Comparison of ENCODE assay signal across 8 cellular contexts in the genomic region with DNA sequence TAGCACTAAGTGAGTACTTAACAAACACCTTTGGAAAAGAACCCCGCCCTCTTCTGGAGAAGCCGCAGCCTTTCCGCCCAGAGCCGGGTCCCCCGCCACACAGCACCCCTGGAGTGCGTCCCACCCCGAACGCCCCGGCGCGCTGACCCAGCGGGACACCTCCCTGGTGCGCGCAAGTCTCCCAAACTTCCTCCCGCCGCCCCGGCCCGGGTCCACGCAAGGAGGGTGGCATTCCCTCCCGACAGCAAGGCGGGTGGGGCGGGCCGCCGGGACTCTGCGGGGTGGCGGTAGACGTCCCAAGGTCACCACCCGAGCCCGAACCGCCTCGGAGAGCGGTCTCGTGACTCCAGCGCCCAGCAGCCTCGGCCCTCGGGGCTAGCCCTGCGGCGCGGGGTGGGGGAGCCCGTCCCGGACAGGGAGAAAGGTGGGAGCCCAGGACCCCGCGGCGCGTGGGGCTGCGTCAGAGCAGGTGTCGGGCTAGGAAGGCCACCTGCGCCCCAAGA. TPM values are rescaled to one million over a fixed set of nuclear protein-coding genes. Genes with fewer than 3 reads are reported as not detected.
DNase-seq lines count a peak whose midpoint lies in the region; ATAC-seq and TF ChIP-seq lines count a peak whose summit lies in the region.

No MANE protein-coding gene starts in this region.

- H3K9me3 Mint-ChIP-seq in CD4-positive, alpha-beta memory T cell, result no peaks in the 10 kb centered on the region
- H3K9me3 Mint-ChIP-seq in brain, result peaks cover 0 to 3% (median 0%) of the 10 kb centered on the region in 5 experiments

- POLR2A ChIA-PET in CD4-positive, alpha-beta memory T cell (lab: Charles Lee; ENCODE audit: partially characterized antibody), result interaction anchor here (1.0 to 2.2 kb wide), 6 partner anchors 9 to 199 kb away, joined by 3 to 14 read pairs (median 6); partner anchors contain the start of genes DDX18 and INSIG2

- H3K36me3 Mint-ChIP-seq in CD4-positive, alpha-beta memory T cell, result peaks cover 3 to 26% of the 10 kb centered on the region in 2 donors
- H3K36me3 Mint-ChIP-seq in brain, result peaks cover 8% of the 10 kb centered on the region

- peak overlapping the region; percentile 98 for H3K27ac ChIP-seq in CD4-positive, alpha-beta memory T cell (ENCODE audit: low read depth, low read length)
- H3K27ac ChIP-seq in iPS-18a (ENCODE audit: low read length), result no peak overlapping the region

- peak in 4 of 5 donors; percentile 22 to 43 (median 32) for DNase-seq in CD4-positive, alpha-beta memory T cell
- no peak for DNase-seq in skeletal muscle cell (ENCODE audit: low read depth)
- no peak for DNase-seq in DMS153 treated with DMSO at 0.1 percent for 48 hours (lab: John Stamatoyannopoulos, UW; ENCODE audit: unreplicated experiment)

- intact Hi-C loops in CD4-positive, alpha-beta memory T cell (cut with micrococcal nuclease), result no loop called here

- H3K4me3 Mint-ChIP-seq in CD4-positive, alpha-beta memory T cell, result peak overlapping the region; percentile 90 to 98 (median 94)
- H3K4me3 Mint-ChIP-seq in brain, result peak overlapping the region; percentile 87 to 98 (median 94)

- H3K4me1 Mint-ChIP-seq in CD4-positive, alpha-beta memory T cell, result peaks cover 26 to 47% (median 37%) of the 10 kb centered on the region in 4 donors
- H3K4me1 Mint-ChIP-seq in brain, result peaks cover 31% of the 10 kb centered on the region

- H3K9ac ChIP-seq in iPS-18a (ENCODE audit: low read length), result peak overlapping the region; percentile 59

- CTCF ChIA-PET in CD4-positive, alpha-beta memory T cell (lab: Charles Lee; ENCODE audit: partially characterized antibody), result interaction anchor here (2.5 to 3.3 kb wide), 3 partner anchors 9 to 200 kb away, joined by 25 to 58 read pairs (median 54); partner anchors contain the start of gene DDX18

- H3K36me3 ChIP-seq in CD4-positive, alpha-beta memory T cell (ENCODE audit: insufficient read depth, low read length), result peaks cover 4% of the 10 kb centered on the region
- H3K36me3 ChIP-seq in iPS-18a (ENCODE audit: control insufficient read depth, low read depth, low read length), result peaks cover 3% of the 10 kb centered on the region

- no peaks in the 10 kb centered on the region for H3K27me3 Mint-ChIP-seq in CD4-positive, alpha-beta memory T cell
- peaks cover 20% of the 10 kb centered on the region for H3K27me3 Mint-ChIP-seq in brain

- peaks cover 35% of the 10 kb centered on the region for H3K4me1 ChIP-seq in CD4-positive, alpha-beta memory T cell (ENCODE audit: insufficient read depth, low read length)
- H3K4me1 ChIP-seq in iPS-18a (ENCODE audit: control insufficient read depth, low read depth, low read length), result peaks cover 10% of the 10 kb centered on the region

- TF ChIP-seq CTCF in brain (conservative IDR thresholded peaks at IDR 0.05), result no peak

- ATAC-seq in GM19395 (IDR thresholded peaks at IDR 0.05; ENCODE audit: unreplicated experiment), result peak; percentile 39
- ATAC-seq in HG03378 (IDR thresholded peaks at IDR 0.05; ENCODE audit: unreplicated experiment), result peak; percentile 34
- ATAC-seq in SK-N-SH treated with all-trans-retinoic acid at 6 μM for 48 hours, result peak; percentile 58

- H3K9me3 ChIP-seq in CD4-positive, alpha-beta memory T cell (ENCODE audit: control insufficient read depth in 1 of 2, low read length in 2 of 2), result no peaks in the 10 kb centered on the region
- H3K9me3 ChIP-seq in iPS-18a (ENCODE audit: control insufficient read depth, low read depth, low read length), result no peaks in the 10 kb centered on the region

- H3K27ac Mint-ChIP-seq in CD4-positive, alpha-beta memory T cell, result peak overlapping the region; percentile 90 to 97 (median 93)
- H3K27ac Mint-ChIP-seq in brain, result peak overlapping the region; percentile 12 to 77 (median 73)

- H3K27me3 ChIP-seq in CD4-positive, alpha-beta memory T cell (ENCODE audit: insufficient read depth, low read length), result no peaks in the 10 kb centered on the region
- peaks cover 35% of the 10 kb centered on the region for H3K27me3 ChIP-seq in iPS-18a (ENCODE audit: control insufficient read depth, insufficient read depth, low read length)

- peak overlapping the region; percentile 57 to 68 for H3K4me3 ChIP-seq in CD4-positive, alpha-beta memory T cell (ENCODE audit: low read length in 2 of 2)
- H3K4me3 ChIP-seq in iPS-18a (ENCODE audit: low read length), result peak overlapping the region; percentile 97
- peak overlapping the region; percentile 99 for H3K4me3 ChIP-seq in skeletal muscle cell (ENCODE audit: low read depth, low read length)

TF ChIP-seq in SK-N-SH treated with all-trans-retinoic acid at 6 μM for 48 hours, 23 proteins besides CTCF, POLR2A, EP300 and RAD21 (continues in another document):
- no peak for TF ChIP-seq ARNTL (CRISPR knock-in tag; IDR thresholded peaks at IDR 0.05; ENCODE audit: borderline replicate concordance, low read depth)
- no peak for TF ChIP-seq ISL1 (CRISPR knock-in tag; IDR thresholded peaks at IDR 0.05)
- TF ChIP-seq, protein P1, sequence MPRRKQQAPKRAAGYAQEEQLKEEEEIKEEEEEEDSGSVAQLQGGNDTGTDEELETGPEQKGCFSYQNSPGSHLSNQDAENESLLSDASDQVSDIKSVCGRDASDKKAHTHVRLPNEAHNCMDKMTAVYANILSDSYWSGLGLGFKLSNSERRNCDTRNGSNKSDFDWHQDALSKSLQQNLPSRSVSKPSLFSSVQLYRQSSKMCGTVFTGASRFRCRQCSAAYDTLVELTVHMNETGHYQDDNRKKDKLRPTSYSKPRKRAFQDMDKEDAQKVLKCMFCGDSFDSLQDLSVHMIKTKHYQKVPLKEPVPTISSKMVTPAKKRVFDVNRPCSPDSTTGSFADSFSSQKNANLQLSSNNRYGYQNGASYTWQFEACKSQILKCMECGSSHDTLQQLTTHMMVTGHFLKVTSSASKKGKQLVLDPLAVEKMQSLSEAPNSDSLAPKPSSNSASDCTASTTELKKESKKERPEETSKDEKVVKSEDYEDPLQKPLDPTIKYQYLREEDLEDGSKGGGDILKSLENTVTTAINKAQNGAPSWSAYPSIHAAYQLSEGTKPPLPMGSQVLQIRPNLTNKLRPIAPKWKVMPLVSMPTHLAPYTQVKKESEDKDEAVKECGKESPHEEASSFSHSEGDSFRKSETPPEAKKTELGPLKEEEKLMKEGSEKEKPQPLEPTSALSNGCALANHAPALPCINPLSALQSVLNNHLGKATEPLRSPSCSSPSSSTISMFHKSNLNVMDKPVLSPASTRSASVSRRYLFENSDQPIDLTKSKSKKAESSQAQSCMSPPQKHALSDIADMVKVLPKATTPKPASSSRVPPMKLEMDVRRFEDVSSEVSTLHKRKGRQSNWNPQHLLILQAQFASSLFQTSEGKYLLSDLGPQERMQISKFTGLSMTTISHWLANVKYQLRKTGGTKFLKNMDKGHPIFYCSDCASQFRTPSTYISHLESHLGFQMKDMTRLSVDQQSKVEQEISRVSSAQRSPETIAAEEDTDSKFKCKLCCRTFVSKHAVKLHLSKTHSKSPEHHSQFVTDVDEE (CRISPR knock-in tag; IDR thresholded peaks at IDR 0.05), result no peak
- TF ChIP-seq CREB5 (CRISPR knock-in tag; IDR thresholded peaks at IDR 0.05; ENCODE audit: low read depth), result no peak
- TF ChIP-seq ZFP30 (CRISPR knock-in tag; IDR thresholded peaks at IDR 0.05), result no peak
- TF ChIP-seq ZNF8 (CRISPR knock-in tag; IDR thresholded peaks at IDR 0.05), result no peak
- TF ChIP-seq POU6F1 (CRISPR knock-in tag; IDR thresholded peaks at IDR 0.05; ENCODE audit: borderline replicate concordance, low read depth), result no peak
- TF ChIP-seq RARB (CRISPR knock-in tag; IDR thresholded peaks at IDR 0.05), result no peak
- TF ChIP-seq OSR1 (CRISPR knock-in tag; IDR thresholded peaks at IDR 0.05), result no peak
- TF ChIP-seq ESRRG (CRISPR knock-in tag; IDR thresholded peaks at IDR 0.05), result no peak
- TF ChIP-seq CSDC2 (CRISPR knock-in tag; IDR thresholded peaks at IDR 0.05), result no peak
- no peak for TF ChIP-seq TCF4 (CRISPR knock-in tag; IDR thresholded peaks at IDR 0.05; ENCODE audit: borderline replicate concordance)
- no peak for TF ChIP-seq ZNF70 (CRISPR knock-in tag; IDR thresholded peaks at IDR 0.05)
- no peak for TF ChIP-seq ZNF565 (CRISPR knock-in tag; conservative IDR thresholded peaks at IDR 0.05; ENCODE audit: low read depth)
- no peak for TF ChIP-seq SNAI2 (CRISPR knock-in tag; IDR thresholded peaks at IDR 0.05)
- TF ChIP-seq ZC3H10 (CRISPR knock-in tag; IDR thresholded peaks at IDR 0.05), result no peak

RNA-seq across cellular contexts. Expression of gene CCDC93, which starts 0.6 kb away (rescaled TPM):
- total RNA-seq in CD4-positive, alpha-beta memory T cell, result 10 to 100 TPM; 73.1 to 73.3 TPM
- 1 to 10 TPM; 3.2 to 7.9 TPM for polyA plus RNA-seq in CD4-positive, alpha-beta memory T cell
- polyA plus RNA-seq in brain (ENCODE audit: insufficient read depth, low read depth, low replicate concordance), result 6.4 TPM

Comparison
In these comparisons a context has a peak if more than half of its experiments do, and no peak if none do; other contexts are left out.
1. DNase-seq: peak in CD4-positive, alpha-beta memory T cell (4 of 5); none in skeletal muscle cell (single experiment) and DMS153 treated with DMSO at 0.1 percent for 48 hours (single experiment).
2. Peak in every context shown above with its lines, with median percentiles within 50 percentile points of each other: H3K4me3 ChIP-seq and ATAC-seq.